ENCODE assay signal across 13 cellular contexts in the genomic region with DNA sequence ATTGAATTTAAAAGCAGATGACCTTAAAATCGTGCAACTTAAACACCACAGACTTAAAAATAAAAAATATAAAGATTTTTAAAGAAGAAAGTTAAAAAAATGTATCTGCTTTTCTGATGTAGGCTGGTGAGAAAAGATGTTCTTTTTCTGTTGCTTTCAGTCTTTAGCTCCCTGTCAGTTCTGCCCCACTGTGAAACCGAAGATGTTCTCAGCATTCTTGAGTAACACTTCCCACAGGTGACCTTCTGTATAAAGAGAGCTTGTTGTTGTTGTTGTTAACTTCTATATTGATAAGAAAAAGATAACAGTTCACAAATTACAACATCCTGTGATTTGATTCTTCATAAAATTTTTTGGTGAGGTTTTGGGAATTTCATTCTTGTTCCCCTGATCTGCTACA.
DNase-seq lines count a peak whose midpoint lies in the region; ATAC-seq and TF ChIP-seq lines count a peak whose summit lies in the region.
"Had no signal": no experiment of that assay in that cellular context is flagged by ENCODE, and none has a peak within 500 bp of the region (broad histone marks: within the 10 kb centered on the region; RNA-seq: fewer than 3 reads in every experiment).

No MANE protein-coding gene starts in this region.

- H3K27ac ChIP-seq in spleen, result peak overlapping the region; percentile 67 to 92 (median 87)
- H3K27ac ChIP-seq: RWPE1, uterus had no signal

- no peaks in the 10 kb centered on the region for H3K27me3 ChIP-seq in spleen (replicated peaks in 1 of 7)
- H3K27me3 ChIP-seq: uterus had no signal

- DNase-seq in activated naive CD4-positive, alpha-beta T cell treated with anti-CD3 and anti-CD28 coated beads for 36 hours, result peak; percentile 21
- no peak for DNase-seq in activated naive CD4-positive, alpha-beta T cell treated with anti-CD3 and anti-CD28 coated beads, Interleukin-2, amount 50 U/mL, for 16 hours
- DNase-seq in spleen, result no peak
- DNase-seq in DMS 273 (lab: John Stamatoyannopoulos, UW; ENCODE audit: unreplicated experiment), result no peak
- no peak for DNase-seq in NCI-H345 treated with DMSO at 0.1 percent for 48 hours (lab: John Stamatoyannopoulos, UW; ENCODE audit: unreplicated experiment)
- DNase-seq: dermis blood vessel endothelial cell, foreskin melanocyte, H7, uterus had no signal

- H3K27ac Mint-ChIP-seq in activated naive CD4-positive, alpha-beta T cell treated with anti-CD3 and anti-CD28 coated beads for 36 hours, result no peak overlapping the region
- peak overlapping the region; percentile 95 for H3K27ac Mint-ChIP-seq in activated T-helper 17 cell treated with anti-CD3 and anti-CD28 coated beads, Interleukin-2, amount 50 U/mL, for 72 hours

- ATAC-seq in HG02852 (IDR thresholded peaks at IDR 0.05; ENCODE audit: unreplicated experiment) (peak; percentile 31), HG03025 (IDR thresholded peaks at IDR 0.05; ENCODE audit: low FRiP score, unreplicated experiment) (no peak)
- ATAC-seq in activated T-helper 17 cell treated with anti-CD3 and anti-CD28 coated beads, Interleukin-2, amount 50 U/mL, for 72 hours (replicated peaks), result peak; percentile 30

- no peaks in the 10 kb centered on the region for H3K27me3 Mint-ChIP-seq in activated naive CD4-positive, alpha-beta T cell treated with anti-CD3 and anti-CD28 coated beads for 36 hours (ENCODE audit: low read depth)
- no peaks in the 10 kb centered on the region for H3K27me3 Mint-ChIP-seq in activated T-helper 17 cell treated with anti-CD3 and anti-CD28 coated beads, Interleukin-2, amount 50 U/mL, for 72 hours

- H3K9me3 ChIP-seq in spleen, result no peaks in the 10 kb centered on the region
- H3K9me3 ChIP-seq: uterus had no signal

- no peak for TF ChIP-seq CTCF in spleen (IDR thresholded peaks at IDR 0.05 in 8 of 11, conservative IDR thresholded peaks at IDR 0.05 in 3 of 11)

- CTCF ChIA-PET in activated naive CD4-positive, alpha-beta T cell treated with anti-CD3 and anti-CD28 coated beads for 36 hours (lab: Charles Lee), result interaction anchor here (1.0 to 1.5 kb wide), 5 partner anchors 9 to 416 kb away, joined by 3 to 5 read pairs (median 3); no protein-coding TSS in a partner anchor

- H3K4me1 Mint-ChIP-seq in activated naive CD4-positive, alpha-beta T cell treated with anti-CD3 and anti-CD28 coated beads for 36 hours (ENCODE audit: low read depth), result peaks cover 73% of the 10 kb centered on the region
- peaks cover 42% of the 10 kb centered on the region for H3K4me1 Mint-ChIP-seq in activated T-helper 17 cell treated with anti-CD3 and anti-CD28 coated beads, Interleukin-2, amount 50 U/mL, for 72 hours

- peak overlapping the region in 1 of 8 donors; percentile 49 for H3K4me3 ChIP-seq in spleen
- H3K4me3 ChIP-seq: uterus had no signal

- TF ChIP-seq POLR2A in spleen (IDR thresholded peaks at IDR 0.05), result no peak

- intact Hi-C loops in activated naive CD4-positive, alpha-beta T cell treated with anti-CD3 and anti-CD28 coated beads for 36 hours (cut with micrococcal nuclease), result loop anchor here (2.0 to 10.0 kb wide), 4 partner anchors 182 to 1880 kb away; no protein-coding TSS in a partner anchor
- intact Hi-C loops in spleen (cut with DNase I; ENCODE audit: low total_unique reads), result no loop called here

- WGBS in spleen, 5 donors, result 34 to 42% (median 40%) methylated on average over 2 of the region's 2 CpGs

- peaks cover 32 to 91% (median 50%) of the 10 kb centered on the region in 6 donors for H3K4me1 ChIP-seq in spleen
- H3K4me1 ChIP-seq: uterus had no signal

- no peaks in the 10 kb centered on the region for H3K36me3 Mint-ChIP-seq in activated naive CD4-positive, alpha-beta T cell treated with anti-CD3 and anti-CD28 coated beads for 36 hours (ENCODE audit: low read depth)
- no peaks in the 10 kb centered on the region for H3K36me3 Mint-ChIP-seq in activated T-helper 17 cell treated with anti-CD3 and anti-CD28 coated beads, Interleukin-2, amount 50 U/mL, for 72 hours (ENCODE audit: low read depth)

- no peak overlapping the region for H3K4me3 Mint-ChIP-seq in activated naive CD4-positive, alpha-beta T cell treated with anti-CD3 and anti-CD28 coated beads for 36 hours
- H3K4me3 Mint-ChIP-seq in activated T-helper 17 cell treated with anti-CD3 and anti-CD28 coated beads, Interleukin-2, amount 50 U/mL, for 72 hours, result peak overlapping the region; percentile 54

- no peaks in the 10 kb centered on the region for H3K36me3 ChIP-seq in spleen
- H3K36me3 ChIP-seq: uterus had no signal

- no peaks in the 10 kb centered on the region for H3K9me3 Mint-ChIP-seq in activated naive CD4-positive, alpha-beta T cell treated with anti-CD3 and anti-CD28 coated beads for 36 hours
- H3K9me3 Mint-ChIP-seq in activated T-helper 17 cell treated with anti-CD3 and anti-CD28 coated beads, Interleukin-2, amount 50 U/mL, for 72 hours, result no peaks in the 10 kb centered on the region
